In genomic region chr9:100092066-100092465, GRCh38 we compare ENCODE assay signal across 28 cellular contexts.
"Had no signal": no experiment of that assay in that cellular context is flagged by ENCODE, and none has a peak within 500 bp of the region (broad histone marks: within the 10 kb centered on the region; RNA-seq: fewer than 3 reads in every experiment).

No MANE protein-coding gene starts in this region.

- DNase-seq: activated CD4-positive, alpha-beta memory T cell treated with anti-CD3 and anti-CD28 coated beads, Interleukin-2, amount 10 ng/mL, durations not matched to agents 7 days and 5 days; activated CD4-positive, alpha-beta T cell treated with anti-CD3 and anti-CD28 coated beads for 1 hour; activated CD4-positive, alpha-beta T cell treated with anti-CD3 and anti-CD28 coated beads for 48 hours; activated CD4-positive, CD25-positive, alpha-beta regulatory T cell; activated CD8-positive, alpha-beta memory T cell treated with anti-CD3 and anti-CD28 coated beads for 24 hours; activated CD8-positive, alpha-beta memory T cell treated with anti-CD3 and anti-CD28 coated beads, Interleukin-2, amount 10 ng/mL, durations not matched to agents 7 days and 5 days; activated CD8-positive, alpha-beta memory T cell treated with anti-CD3 and anti-CD28 coated beads, Interleukin-2, amount 50 U/mL, for 48 hours; activated gamma-delta T cell; activated naive CD4-positive, alpha-beta T cell treated with anti-CD3 and anti-CD28 coated beads for 36 hours; activated naive CD8-positive, alpha-beta T cell treated with anti-CD3 and anti-CD28 coated beads for 36 hours; activated T-cell treated with anti-CD3 and anti-CD28 coated beads, Interleukin-2, amount 50 U/mL, for 72 hours; amygdala; Karpas-422; MG63; NCI-H1048; NCI-H1436 treated with DMSO at 0.1 percent for 48 hours; NCI-H1694 treated with DMSO at 0.1 percent for 48 hours; NCI-H2029; NCI-H345; NCI-H524 treated with DMSO at 0.1 percent for 48 hours; NK-92 treated with Interleukin-12 subunit alpha and Interleukin-12 subunit beta, amount 100 ng/mL, for 24 hours; OCI-M1; Right ventricle myocardium superior; T1000; WERI-Rb-1 had no signal

- H3K27me3 Mint-ChIP-seq: activated CD4-positive, alpha-beta memory T cell treated with anti-CD3 and anti-CD28 coated beads, Interleukin-2, amount 10 ng/mL, durations not matched to agents 7 days and 5 days; activated CD8-positive, alpha-beta memory T cell treated with anti-CD3 and anti-CD28 coated beads, Interleukin-2, amount 10 ng/mL, durations not matched to agents 7 days and 5 days; activated naive CD8-positive, alpha-beta T cell treated with anti-CD3 and anti-CD28 coated beads for 36 hours had no signal

- H3K9me3 ChIP-seq: ascending aorta, MG63 had no signal

- H3K9me3 Mint-ChIP-seq: activated CD4-positive, alpha-beta memory T cell treated with anti-CD3 and anti-CD28 coated beads, Interleukin-2, amount 10 ng/mL, durations not matched to agents 7 days and 5 days; activated naive CD4-positive, alpha-beta T cell treated with anti-CD3 and anti-CD28 coated beads for 36 hours; activated naive CD8-positive, alpha-beta T cell treated with anti-CD3 and anti-CD28 coated beads for 36 hours; activated T-cell treated with anti-CD3 and anti-CD28 coated beads, Interleukin-2, amount 50 U/mL, for 72 hours; activated T-helper 2 cell treated with anti-CD3 and anti-CD28 coated beads, Interferon-gamma antibody, Interleukin-2, Interleukin-4, amounts not matched to agents 10 μg/mL and 5 μg/mL and 100 μg/mL, durations not matched to agents 14 hours and 24 hours and 36 hours had no signal

- H3K27ac Mint-ChIP-seq: activated CD4-positive, alpha-beta memory T cell treated with anti-CD3 and anti-CD28 coated beads, Interleukin-2, amount 10 ng/mL, durations not matched to agents 7 days and 5 days; activated CD8-positive, alpha-beta memory T cell treated with anti-CD3 and anti-CD28 coated beads, Interleukin-2, amount 10 ng/mL, durations not matched to agents 7 days and 5 days; activated naive CD4-positive, alpha-beta T cell treated with anti-CD3 and anti-CD28 coated beads for 36 hours; activated naive CD8-positive, alpha-beta T cell treated with anti-CD3 and anti-CD28 coated beads for 36 hours; activated T-cell treated with anti-CD3 and anti-CD28 coated beads, Interleukin-2, amount 50 U/mL, for 72 hours; activated T-helper 2 cell treated with anti-CD3 and anti-CD28 coated beads, Interferon-gamma antibody, Interleukin-2, Interleukin-4, amounts not matched to agents 10 μg/mL and 5 μg/mL and 100 μg/mL, durations not matched to agents 14 hours and 24 hours and 36 hours had no signal

- H3K36me3 ChIP-seq: ascending aorta, MG63, WERI-Rb-1 had no signal

- ATAC-seq: activated CD8-positive, alpha-beta memory T cell treated with anti-CD3 and anti-CD28 coated beads, Interleukin-2, amount 10 ng/mL, durations not matched to agents 7 days and 5 days had no signal

- H3K27me3 ChIP-seq: ascending aorta, MG63 had no signal

- H3K27ac ChIP-seq: ascending aorta, coronary artery, WERI-Rb-1 had no signal

- H3K4me3 ChIP-seq: ascending aorta, coronary artery, MG63 had no signal

- H3K4me3 Mint-ChIP-seq: activated CD4-positive, alpha-beta memory T cell treated with anti-CD3 and anti-CD28 coated beads, Interleukin-2, amount 10 ng/mL, durations not matched to agents 7 days and 5 days; activated CD8-positive, alpha-beta memory T cell treated with anti-CD3 and anti-CD28 coated beads, Interleukin-2, amount 10 ng/mL, durations not matched to agents 7 days and 5 days; activated naive CD4-positive, alpha-beta T cell treated with anti-CD3 and anti-CD28 coated beads for 36 hours; activated naive CD8-positive, alpha-beta T cell treated with anti-CD3 and anti-CD28 coated beads for 36 hours; activated T-cell treated with anti-CD3 and anti-CD28 coated beads, Interleukin-2, amount 50 U/mL, for 72 hours had no signal
